Comparison of ENCODE assay signal across 21 cellular contexts in the genomic region with DNA sequence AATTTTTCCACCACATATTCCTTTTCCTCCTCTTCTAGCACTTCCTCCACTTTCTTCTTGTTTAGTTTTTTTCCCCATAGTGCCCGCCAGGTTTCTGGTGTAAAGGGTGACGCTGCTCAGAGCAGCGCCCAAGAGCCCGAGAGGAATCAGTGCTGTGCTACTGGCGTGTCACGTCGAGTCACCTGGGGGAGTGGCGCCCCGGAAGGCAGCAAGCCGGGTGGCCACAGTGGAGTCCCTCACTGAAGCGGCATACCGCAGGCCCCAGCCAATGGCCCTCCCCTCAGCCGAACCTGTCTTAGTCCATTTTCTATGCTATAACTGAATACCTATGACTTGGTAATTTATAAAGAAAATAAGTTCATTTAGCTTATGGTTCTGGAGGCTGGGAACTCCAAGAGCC.
"Had no signal": no experiment of that assay in that cellular context is flagged by ENCODE, and none has a peak within 500 bp of the region (broad histone marks: within the 10 kb centered on the region; RNA-seq: fewer than 3 reads in every experiment).

No MANE protein-coding gene starts in this region.

- H3K4me1 Mint-ChIP-seq: immature natural killer cell; memory B cell; mesothelial cell of epicardium; naive B cell; naive thymus-derived CD4-positive, alpha-beta T cell had no signal

- H3K27ac Mint-ChIP-seq: immature natural killer cell; memory B cell; mesothelial cell of epicardium; naive B cell; naive thymus-derived CD4-positive, alpha-beta T cell had no signal

- DNase-seq: hippocampal formation; hypothalamus; immature natural killer cell; islet precursor cell; kidney; kidney glomerular epithelial cell; left cardiac atrium; left colon; left lung; left ventricle myocardium inferior; left ventricle myocardium superior; lower lobe of right lung; mammary epithelial cell; mesenchymal stem cell; mesendoderm; midbrain; mucosa of descending colon; naive B cell; naive thymus-derived CD4-positive, alpha-beta T cell had no signal

- H3K27me3 Mint-ChIP-seq: memory B cell; naive B cell; naive thymus-derived CD4-positive, alpha-beta T cell had no signal

- H3K36me3 Mint-ChIP-seq: memory B cell, mesothelial cell of epicardium, naive B cell had no signal

- H3K4me3 Mint-ChIP-seq: immature natural killer cell, memory B cell, mesothelial cell of epicardium, naive B cell had no signal
